ENCODE assay signal across 30 cellular contexts in genomic region chr10:75344170-75344569, GRCh38.
"Had no signal": no experiment of that assay in that cellular context is flagged by ENCODE, and none has a peak within 500 bp of the region (broad histone marks: within the 10 kb centered on the region; RNA-seq: fewer than 3 reads in every experiment).

No MANE protein-coding gene starts in this region.

- H3K27ac Mint-ChIP-seq: immature natural killer cell; naive thymus-derived CD8-positive, alpha-beta T cell; nephron; progenitor cell of endocrine pancreas; stimulated activated memory B cell treated with anti-CD40 and anti-IgM and Interleukin-4, amounts not matched to agents 10 μg/mL and 1 μg/mL and 100 μg/mL, for 72 hours; stimulated activated naive CD8-positive, alpha-beta T cell treated with anti-CD3 and anti-CD28 coated beads, Interleukin-15, amount 100 ng/mL, for 72 hours; type B pancreatic cell had no signal

- H3K36me3 ChIP-seq: left lung, lower lobe of right lung, neutrophil, ovary, right atrium auricular region, right lobe of liver, vagina had no signal

- ATAC-seq: left colon; left lung; lower lobe of right lung; naive thymus-derived CD8-positive, alpha-beta T cell; right lobe of liver; stimulated activated memory B cell treated with anti-CD40 and anti-IgM and Interleukin-4, amounts not matched to agents 10 μg/mL and 1 μg/mL and 100 μg/mL, for 72 hours; stimulated activated naive CD8-positive, alpha-beta T cell treated with anti-CD3 and anti-CD28 coated beads, Interleukin-15, amount 100 ng/mL, for 72 hours had no signal

- H3K27ac ChIP-seq: left lung, lower lobe of right lung, neutrophil, ovary, right atrium auricular region, right lobe of liver, tibial nerve, vagina had no signal

- H3K4me1 Mint-ChIP-seq: immature natural killer cell; naive thymus-derived CD8-positive, alpha-beta T cell; stimulated activated memory B cell treated with anti-CD40 and anti-IgM and Interleukin-4, amounts not matched to agents 10 μg/mL and 1 μg/mL and 100 μg/mL, for 72 hours; stimulated activated naive CD8-positive, alpha-beta T cell treated with anti-CD3 and anti-CD28 coated beads, Interleukin-15, amount 100 ng/mL, for 72 hours had no signal

- H3K27me3 ChIP-seq: left lung, neutrophil, ovary, right atrium auricular region, right lobe of liver, tibial nerve, vagina had no signal

- H3K36me3 Mint-ChIP-seq: immature natural killer cell; stimulated activated memory B cell treated with anti-CD40 and anti-IgM and Interleukin-4, amounts not matched to agents 10 μg/mL and 1 μg/mL and 100 μg/mL, for 72 hours; type B pancreatic cell had no signal

- H3K9me3 Mint-ChIP-seq: immature natural killer cell; naive thymus-derived CD8-positive, alpha-beta T cell; stimulated activated naive CD8-positive, alpha-beta T cell treated with anti-CD3 and anti-CD28 coated beads, Interleukin-15, amount 100 ng/mL, for 72 hours; type B pancreatic cell had no signal

- H3K4me1 ChIP-seq: left lung, lower lobe of right lung, right atrium auricular region, right lobe of liver, tibial nerve, vagina had no signal

- H3K4me3 ChIP-seq: left lung, lower lobe of right lung, ovary, right atrium auricular region, right lobe of liver, smooth muscle cell, tibial nerve, vagina had no signal

- H3K9me3 ChIP-seq: lower lobe of right lung, neutrophil, ovary, right lobe of liver, vagina had no signal

- H3K27me3 Mint-ChIP-seq: stimulated activated naive CD8-positive, alpha-beta T cell treated with anti-CD3 and anti-CD28 coated beads, Interleukin-15, amount 100 ng/mL, for 72 hours had no signal

- H3K4me3 Mint-ChIP-seq: immature natural killer cell; naive thymus-derived CD8-positive, alpha-beta T cell; nephron; neural crest cell; stimulated activated memory B cell treated with anti-CD40 and anti-IgM and Interleukin-4, amounts not matched to agents 10 μg/mL and 1 μg/mL and 100 μg/mL, for 72 hours; stimulated activated naive CD8-positive, alpha-beta T cell treated with anti-CD3 and anti-CD28 coated beads, Interleukin-15, amount 100 ng/mL, for 72 hours; type B pancreatic cell had no signal

- FAIRE-seq: islet of Langerhans, kidney had no signal

- DNase-seq: hypothalamus; immature natural killer cell; kidney; left colon; left lung; lower lobe of right lung; mammary epithelial cell; mesenchymal stem cell; naive thymus-derived CD8-positive, alpha-beta T cell; occipital lobe; ovary; right lobe of liver; stimulated activated CD4-positive, alpha-beta T cell treated with anti-CD3 and anti-CD28 coated beads, Interleukin-1b, Interleukin-23, amount 100 ng/mL, for 48 hours; stimulated activated CD4-positive, alpha-beta T cell treated with anti-CD3 and anti-CD28 coated beads, Interleukin-2, amount 100 ng/mL, for 48 hours; stimulated activated CD4-positive, alpha-beta T cell treated with anti-CD3 and anti-CD28 coated beads, Interleukin-4, amount 100 ng/mL, for 4 hours; stimulated activated CD8-positive, alpha-beta memory T cell treated with anti-CD3 and anti-CD28 coated beads, Interleukin-4, amount 100 ng/mL, for 48 hours; stimulated activated naive CD4-positive, alpha-beta T cell treated with Interleukin-2 at 50 U/mL for 16 hours; stimulated activated naive CD8-positive, alpha-beta T cell treated with anti-CD3 and anti-CD28 coated beads, Interleukin-15, amount 100 ng/mL, for 72 hours; substantia nigra had no signal
